3 cellular contexts compared by ENCODE assay signal in the genomic region with DNA sequence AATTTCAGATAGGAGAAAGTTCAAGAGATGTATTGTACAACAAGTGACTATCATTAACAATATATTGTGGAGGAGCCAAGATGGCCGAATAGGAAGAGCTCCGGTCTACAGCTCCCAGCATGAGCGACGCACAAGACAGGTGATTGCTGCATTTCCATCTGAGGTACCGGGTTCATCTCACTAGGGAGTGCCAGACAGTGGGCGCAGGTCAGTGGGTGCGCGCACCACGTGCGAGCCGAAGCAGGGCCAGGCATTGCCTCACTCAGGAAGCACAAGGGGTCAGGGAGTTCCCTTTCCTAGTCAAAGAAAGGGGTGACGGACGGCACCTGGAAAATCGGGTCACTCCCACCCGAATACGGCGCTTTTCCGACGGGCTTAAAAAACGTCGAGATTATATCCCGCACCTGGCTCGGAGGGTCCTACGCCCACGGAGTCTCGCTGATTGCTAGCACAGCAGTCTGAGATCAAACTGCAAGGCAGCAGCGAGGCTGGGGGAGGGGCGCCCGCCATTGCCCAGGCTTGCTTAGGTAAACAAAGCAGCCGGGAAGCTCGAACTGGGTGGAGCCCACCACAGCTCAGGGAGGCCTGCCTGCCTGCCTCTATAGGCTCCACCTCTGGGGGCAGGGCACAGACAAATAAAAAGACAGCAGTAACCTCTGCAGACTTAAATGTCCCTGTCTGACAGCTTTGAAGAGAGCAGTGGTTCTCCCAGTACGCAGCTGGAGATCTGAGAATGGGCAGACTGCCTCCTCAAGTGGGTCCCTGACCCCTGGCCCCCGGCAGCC.
TF ChIP-seq lines count a peak whose summit lies in the region.
"Not testable (repeated sequence)": the region's sequence is repeated elsewhere in the genome, so short reads cannot be mapped to it uniquely, and the experiment has no call there.

No MANE protein-coding gene starts in this region.

TF ChIP-seq in HEK293, 187 proteins besides CTCF, POLR2A, EP300 and RAD21:
- peak; percentile 40; the same call in 1 of the 2 replicates for TF ChIP-seq ZBTB17 (tag by site-specific recombination; IDR thresholded peaks at IDR 0.05)
- 0 out of 2 replicates have a peak, but pooled peaks have one; percentile 9 for TF ChIP-seq GLIS1 (tag by site-specific recombination; IDR thresholded peaks at IDR 0.05)
- peak; percentile 64; the same call in 1 of the 2 replicates for TF ChIP-seq ZSCAN30 (tag by site-specific recombination; IDR thresholded peaks at IDR 0.05)
- TF ChIP-seq, protein P1, sequence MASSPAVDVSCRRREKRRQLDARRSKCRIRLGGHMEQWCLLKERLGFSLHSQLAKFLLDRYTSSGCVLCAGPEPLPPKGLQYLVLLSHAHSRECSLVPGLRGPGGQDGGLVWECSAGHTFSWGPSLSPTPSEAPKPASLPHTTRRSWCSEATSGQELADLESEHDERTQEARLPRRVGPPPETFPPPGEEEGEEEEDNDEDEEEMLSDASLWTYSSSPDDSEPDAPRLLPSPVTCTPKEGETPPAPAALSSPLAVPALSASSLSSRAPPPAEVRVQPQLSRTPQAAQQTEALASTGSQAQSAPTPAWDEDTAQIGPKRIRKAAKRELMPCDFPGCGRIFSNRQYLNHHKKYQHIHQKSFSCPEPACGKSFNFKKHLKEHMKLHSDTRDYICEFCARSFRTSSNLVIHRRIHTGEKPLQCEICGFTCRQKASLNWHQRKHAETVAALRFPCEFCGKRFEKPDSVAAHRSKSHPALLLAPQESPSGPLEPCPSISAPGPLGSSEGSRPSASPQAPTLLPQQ (tag by site-specific recombination; IDR thresholded peaks at IDR 0.05), result peak; percentile 32; the same call in 1 of the 2 replicates
- peak; percentile 70; the same call in 1 of the 2 replicates for TF ChIP-seq ZFP69B (tag by site-specific recombination; IDR thresholded peaks at IDR 0.05)
- 0 out of 2 replicates have a peak, but pooled peaks have one; percentile 20 for TF ChIP-seq KLF1 (tag by site-specific recombination; IDR thresholded peaks at IDR 0.05)

TF ChIP-seq in K562, 482 proteins besides CTCF, POLR2A, EP300 and RAD21 (continues in another document):
- TF ChIP-seq EP400 (IDR thresholded peaks at IDR 0.05) (peak; percentile 53), FOXA3 (CRISPR knock-in tag; conservative IDR thresholded peaks at IDR 0.05 in 1 of 2, IDR thresholded peaks at IDR 0.05 in 1 of 2) (peak; percentile 88 to 93), TAF9B (IDR thresholded peaks at IDR 0.05; ENCODE audit: partially characterized antibody) (peak; percentile 5)
- TF ChIP-seq, protein P2, sequence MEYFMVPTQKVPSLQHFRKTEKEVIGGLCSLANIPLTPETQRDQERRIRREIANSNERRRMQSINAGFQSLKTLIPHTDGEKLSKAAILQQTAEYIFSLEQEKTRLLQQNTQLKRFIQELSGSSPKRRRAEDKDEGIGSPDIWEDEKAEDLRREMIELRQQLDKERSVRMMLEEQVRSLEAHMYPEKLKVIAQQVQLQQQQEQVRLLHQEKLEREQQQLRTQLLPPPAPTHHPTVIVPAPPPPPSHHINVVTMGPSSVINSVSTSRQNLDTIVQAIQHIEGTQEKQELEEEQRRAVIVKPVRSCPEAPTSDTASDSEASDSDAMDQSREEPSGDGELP (CRISPR knock-in tag; IDR thresholded peaks at IDR 0.05; ENCODE audit: borderline replicate concordance), result peak; percentile 25; the same call in 1 of the 2 replicates
- TF ChIP-seq, protein P3, sequence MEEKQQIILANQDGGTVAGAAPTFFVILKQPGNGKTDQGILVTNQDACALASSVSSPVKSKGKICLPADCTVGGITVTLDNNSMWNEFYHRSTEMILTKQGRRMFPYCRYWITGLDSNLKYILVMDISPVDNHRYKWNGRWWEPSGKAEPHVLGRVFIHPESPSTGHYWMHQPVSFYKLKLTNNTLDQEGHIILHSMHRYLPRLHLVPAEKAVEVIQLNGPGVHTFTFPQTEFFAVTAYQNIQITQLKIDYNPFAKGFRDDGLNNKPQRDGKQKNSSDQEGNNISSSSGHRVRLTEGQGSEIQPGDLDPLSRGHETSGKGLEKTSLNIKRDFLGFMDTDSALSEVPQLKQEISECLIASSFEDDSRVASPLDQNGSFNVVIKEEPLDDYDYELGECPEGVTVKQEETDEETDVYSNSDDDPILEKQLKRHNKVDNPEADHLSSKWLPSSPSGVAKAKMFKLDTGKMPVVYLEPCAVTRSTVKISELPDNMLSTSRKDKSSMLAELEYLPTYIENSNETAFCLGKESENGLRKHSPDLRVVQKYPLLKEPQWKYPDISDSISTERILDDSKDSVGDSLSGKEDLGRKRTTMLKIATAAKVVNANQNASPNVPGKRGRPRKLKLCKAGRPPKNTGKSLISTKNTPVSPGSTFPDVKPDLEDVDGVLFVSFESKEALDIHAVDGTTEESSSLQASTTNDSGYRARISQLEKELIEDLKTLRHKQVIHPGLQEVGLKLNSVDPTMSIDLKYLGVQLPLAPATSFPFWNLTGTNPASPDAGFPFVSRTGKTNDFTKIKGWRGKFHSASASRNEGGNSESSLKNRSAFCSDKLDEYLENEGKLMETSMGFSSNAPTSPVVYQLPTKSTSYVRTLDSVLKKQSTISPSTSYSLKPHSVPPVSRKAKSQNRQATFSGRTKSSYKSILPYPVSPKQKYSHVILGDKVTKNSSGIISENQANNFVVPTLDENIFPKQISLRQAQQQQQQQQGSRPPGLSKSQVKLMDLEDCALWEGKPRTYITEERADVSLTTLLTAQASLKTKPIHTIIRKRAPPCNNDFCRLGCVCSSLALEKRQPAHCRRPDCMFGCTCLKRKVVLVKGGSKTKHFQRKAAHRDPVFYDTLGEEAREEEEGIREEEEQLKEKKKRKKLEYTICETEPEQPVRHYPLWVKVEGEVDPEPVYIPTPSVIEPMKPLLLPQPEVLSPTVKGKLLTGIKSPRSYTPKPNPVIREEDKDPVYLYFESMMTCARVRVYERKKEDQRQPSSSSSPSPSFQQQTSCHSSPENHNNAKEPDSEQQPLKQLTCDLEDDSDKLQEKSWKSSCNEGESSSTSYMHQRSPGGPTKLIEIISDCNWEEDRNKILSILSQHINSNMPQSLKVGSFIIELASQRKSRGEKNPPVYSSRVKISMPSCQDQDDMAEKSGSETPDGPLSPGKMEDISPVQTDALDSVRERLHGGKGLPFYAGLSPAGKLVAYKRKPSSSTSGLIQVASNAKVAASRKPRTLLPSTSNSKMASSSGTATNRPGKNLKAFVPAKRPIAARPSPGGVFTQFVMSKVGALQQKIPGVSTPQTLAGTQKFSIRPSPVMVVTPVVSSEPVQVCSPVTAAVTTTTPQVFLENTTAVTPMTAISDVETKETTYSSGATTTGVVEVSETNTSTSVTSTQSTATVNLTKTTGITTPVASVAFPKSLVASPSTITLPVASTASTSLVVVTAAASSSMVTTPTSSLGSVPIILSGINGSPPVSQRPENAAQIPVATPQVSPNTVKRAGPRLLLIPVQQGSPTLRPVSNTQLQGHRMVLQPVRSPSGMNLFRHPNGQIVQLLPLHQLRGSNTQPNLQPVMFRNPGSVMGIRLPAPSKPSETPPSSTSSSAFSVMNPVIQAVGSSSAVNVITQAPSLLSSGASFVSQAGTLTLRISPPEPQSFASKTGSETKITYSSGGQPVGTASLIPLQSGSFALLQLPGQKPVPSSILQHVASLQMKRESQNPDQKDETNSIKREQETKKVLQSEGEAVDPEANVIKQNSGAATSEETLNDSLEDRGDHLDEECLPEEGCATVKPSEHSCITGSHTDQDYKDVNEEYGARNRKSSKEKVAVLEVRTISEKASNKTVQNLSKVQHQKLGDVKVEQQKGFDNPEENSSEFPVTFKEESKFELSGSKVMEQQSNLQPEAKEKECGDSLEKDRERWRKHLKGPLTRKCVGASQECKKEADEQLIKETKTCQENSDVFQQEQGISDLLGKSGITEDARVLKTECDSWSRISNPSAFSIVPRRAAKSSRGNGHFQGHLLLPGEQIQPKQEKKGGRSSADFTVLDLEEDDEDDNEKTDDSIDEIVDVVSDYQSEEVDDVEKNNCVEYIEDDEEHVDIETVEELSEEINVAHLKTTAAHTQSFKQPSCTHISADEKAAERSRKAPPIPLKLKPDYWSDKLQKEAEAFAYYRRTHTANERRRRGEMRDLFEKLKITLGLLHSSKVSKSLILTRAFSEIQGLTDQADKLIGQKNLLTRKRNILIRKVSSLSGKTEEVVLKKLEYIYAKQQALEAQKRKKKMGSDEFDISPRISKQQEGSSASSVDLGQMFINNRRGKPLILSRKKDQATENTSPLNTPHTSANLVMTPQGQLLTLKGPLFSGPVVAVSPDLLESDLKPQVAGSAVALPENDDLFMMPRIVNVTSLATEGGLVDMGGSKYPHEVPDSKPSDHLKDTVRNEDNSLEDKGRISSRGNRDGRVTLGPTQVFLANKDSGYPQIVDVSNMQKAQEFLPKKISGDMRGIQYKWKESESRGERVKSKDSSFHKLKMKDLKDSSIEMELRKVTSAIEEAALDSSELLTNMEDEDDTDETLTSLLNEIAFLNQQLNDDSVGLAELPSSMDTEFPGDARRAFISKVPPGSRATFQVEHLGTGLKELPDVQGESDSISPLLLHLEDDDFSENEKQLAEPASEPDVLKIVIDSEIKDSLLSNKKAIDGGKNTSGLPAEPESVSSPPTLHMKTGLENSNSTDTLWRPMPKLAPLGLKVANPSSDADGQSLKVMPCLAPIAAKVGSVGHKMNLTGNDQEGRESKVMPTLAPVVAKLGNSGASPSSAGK (IDR thresholded peaks at IDR 0.05), result peak; percentile 79

TF ChIP-seq in HepG2, 621 proteins besides CTCF, POLR2A, EP300 and RAD21 (continues in another document):
- TF ChIP-seq ZMYM4 (CRISPR knock-in tag; IDR thresholded peaks at IDR 0.05) (0 out of 2 replicates have a peak, but pooled peaks have one; percentile 47), FOXA1 (CRISPR knock-in tag; IDR thresholded peaks at IDR 0.05) (peak; percentile 55), FOXA3 (CRISPR knock-in tag; IDR thresholded peaks at IDR 0.05) (0 out of 2 replicates have a peak, but pooled peaks have one; percentile 35)
- TF ChIP-seq, protein P4, sequence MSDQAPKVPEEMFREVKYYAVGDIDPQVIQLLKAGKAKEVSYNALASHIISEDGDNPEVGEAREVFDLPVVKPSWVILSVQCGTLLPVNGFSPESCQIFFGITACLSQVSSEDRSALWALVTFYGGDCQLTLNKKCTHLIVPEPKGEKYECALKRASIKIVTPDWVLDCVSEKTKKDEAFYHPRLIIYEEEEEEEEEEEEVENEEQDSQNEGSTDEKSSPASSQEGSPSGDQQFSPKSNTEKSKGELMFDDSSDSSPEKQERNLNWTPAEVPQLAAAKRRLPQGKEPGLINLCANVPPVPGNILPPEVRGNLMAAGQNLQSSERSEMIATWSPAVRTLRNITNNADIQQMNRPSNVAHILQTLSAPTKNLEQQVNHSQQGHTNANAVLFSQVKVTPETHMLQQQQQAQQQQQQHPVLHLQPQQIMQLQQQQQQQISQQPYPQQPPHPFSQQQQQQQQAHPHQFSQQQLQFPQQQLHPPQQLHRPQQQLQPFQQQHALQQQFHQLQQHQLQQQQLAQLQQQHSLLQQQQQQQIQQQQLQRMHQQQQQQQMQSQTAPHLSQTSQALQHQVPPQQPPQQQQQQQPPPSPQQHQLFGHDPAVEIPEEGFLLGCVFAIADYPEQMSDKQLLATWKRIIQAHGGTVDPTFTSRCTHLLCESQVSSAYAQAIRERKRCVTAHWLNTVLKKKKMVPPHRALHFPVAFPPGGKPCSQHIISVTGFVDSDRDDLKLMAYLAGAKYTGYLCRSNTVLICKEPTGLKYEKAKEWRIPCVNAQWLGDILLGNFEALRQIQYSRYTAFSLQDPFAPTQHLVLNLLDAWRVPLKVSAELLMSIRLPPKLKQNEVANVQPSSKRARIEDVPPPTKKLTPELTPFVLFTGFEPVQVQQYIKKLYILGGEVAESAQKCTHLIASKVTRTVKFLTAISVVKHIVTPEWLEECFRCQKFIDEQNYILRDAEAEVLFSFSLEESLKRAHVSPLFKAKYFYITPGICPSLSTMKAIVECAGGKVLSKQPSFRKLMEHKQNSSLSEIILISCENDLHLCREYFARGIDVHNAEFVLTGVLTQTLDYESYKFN (CRISPR knock-in tag; conservative IDR thresholded peaks at IDR 0.05), result 0 out of 2 replicates have a peak, but pooled peaks have one; percentile 14
- TF ChIP-seq, protein P5, sequence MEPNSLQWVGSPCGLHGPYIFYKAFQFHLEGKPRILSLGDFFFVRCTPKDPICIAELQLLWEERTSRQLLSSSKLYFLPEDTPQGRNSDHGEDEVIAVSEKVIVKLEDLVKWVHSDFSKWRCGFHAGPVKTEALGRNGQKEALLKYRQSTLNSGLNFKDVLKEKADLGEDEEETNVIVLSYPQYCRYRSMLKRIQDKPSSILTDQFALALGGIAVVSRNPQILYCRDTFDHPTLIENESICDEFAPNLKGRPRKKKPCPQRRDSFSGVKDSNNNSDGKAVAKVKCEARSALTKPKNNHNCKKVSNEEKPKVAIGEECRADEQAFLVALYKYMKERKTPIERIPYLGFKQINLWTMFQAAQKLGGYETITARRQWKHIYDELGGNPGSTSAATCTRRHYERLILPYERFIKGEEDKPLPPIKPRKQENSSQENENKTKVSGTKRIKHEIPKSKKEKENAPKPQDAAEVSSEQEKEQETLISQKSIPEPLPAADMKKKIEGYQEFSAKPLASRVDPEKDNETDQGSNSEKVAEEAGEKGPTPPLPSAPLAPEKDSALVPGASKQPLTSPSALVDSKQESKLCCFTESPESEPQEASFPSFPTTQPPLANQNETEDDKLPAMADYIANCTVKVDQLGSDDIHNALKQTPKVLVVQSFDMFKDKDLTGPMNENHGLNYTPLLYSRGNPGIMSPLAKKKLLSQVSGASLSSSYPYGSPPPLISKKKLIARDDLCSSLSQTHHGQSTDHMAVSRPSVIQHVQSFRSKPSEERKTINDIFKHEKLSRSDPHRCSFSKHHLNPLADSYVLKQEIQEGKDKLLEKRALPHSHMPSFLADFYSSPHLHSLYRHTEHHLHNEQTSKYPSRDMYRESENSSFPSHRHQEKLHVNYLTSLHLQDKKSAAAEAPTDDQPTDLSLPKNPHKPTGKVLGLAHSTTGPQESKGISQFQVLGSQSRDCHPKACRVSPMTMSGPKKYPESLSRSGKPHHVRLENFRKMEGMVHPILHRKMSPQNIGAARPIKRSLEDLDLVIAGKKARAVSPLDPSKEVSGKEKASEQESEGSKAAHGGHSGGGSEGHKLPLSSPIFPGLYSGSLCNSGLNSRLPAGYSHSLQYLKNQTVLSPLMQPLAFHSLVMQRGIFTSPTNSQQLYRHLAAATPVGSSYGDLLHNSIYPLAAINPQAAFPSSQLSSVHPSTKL (CRISPR knock-in tag; IDR thresholded peaks at IDR 0.05), result peak; percentile 27; the same call in 1 of the 2 replicates
- not testable (repeated sequence) for TF ChIP-seq FOXA1 (IDR thresholded peaks at IDR 0.05)
- TF ChIP-seq, protein P6, sequence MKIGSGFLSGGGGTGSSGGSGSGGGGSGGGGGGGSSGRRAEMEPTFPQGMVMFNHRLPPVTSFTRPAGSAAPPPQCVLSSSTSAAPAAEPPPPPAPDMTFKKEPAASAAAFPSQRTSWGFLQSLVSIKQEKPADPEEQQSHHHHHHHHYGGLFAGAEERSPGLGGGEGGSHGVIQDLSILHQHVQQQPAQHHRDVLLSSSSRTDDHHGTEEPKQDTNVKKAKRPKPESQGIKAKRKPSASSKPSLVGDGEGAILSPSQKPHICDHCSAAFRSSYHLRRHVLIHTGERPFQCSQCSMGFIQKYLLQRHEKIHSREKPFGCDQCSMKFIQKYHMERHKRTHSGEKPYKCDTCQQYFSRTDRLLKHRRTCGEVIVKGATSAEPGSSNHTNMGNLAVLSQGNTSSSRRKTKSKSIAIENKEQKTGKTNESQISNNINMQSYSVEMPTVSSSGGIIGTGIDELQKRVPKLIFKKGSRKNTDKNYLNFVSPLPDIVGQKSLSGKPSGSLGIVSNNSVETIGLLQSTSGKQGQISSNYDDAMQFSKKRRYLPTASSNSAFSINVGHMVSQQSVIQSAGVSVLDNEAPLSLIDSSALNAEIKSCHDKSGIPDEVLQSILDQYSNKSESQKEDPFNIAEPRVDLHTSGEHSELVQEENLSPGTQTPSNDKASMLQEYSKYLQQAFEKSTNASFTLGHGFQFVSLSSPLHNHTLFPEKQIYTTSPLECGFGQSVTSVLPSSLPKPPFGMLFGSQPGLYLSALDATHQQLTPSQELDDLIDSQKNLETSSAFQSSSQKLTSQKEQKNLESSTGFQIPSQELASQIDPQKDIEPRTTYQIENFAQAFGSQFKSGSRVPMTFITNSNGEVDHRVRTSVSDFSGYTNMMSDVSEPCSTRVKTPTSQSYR (CRISPR knock-in tag; IDR thresholded peaks at IDR 0.05; ENCODE audit: borderline replicate concordance), result peak; percentile 80
